18 cellular contexts compared by ENCODE assay signal in the genomic region with DNA sequence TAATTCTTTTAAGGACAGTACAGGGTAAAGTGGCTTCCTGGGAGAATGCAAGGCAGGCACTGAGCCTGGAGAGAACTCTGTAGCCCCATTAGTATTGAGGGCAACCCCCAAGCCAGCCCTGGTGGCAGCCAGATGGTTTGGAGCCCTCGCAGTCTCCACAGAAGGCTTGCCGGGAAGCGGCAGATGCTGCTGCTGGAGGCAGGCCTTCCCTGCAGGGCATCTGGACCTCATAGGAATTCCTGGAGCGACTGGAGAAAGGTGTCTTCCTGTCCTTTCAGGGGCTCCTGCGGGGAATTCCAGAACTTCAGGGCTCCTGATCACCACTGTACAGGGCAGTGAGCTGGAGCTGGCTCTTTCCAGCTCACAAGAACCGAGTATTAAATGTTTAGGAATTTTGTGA.
"Had no signal": no experiment of that assay in that cellular context is flagged by ENCODE, and none has a peak within 500 bp of the region (broad histone marks: within the 10 kb centered on the region; RNA-seq: fewer than 3 reads in every experiment).

No MANE protein-coding gene starts in this region.

- H3K36me3 Mint-ChIP-seq: brain had no signal

- H3K27ac ChIP-seq: foreskin keratinocyte, lower lobe of right lung, ovary, thyroid gland had no signal

- H3K4me1 ChIP-seq: foreskin keratinocyte, thyroid gland had no signal

- H3K4me3 Mint-ChIP-seq: activated CD4-positive, alpha-beta T cell treated with anti-CD3 and anti-CD28 coated beads, Interleukin-2, amount 10 ng/mL, durations not matched to agents 24 days and 14 days; activated CD8-positive, alpha-beta T cell treated with anti-CD3 and anti-CD28 coated beads, Interleukin-2, amount 10 ng/mL, durations not matched to agents 7 days and 5 days; activated naive CD8-positive, alpha-beta T cell treated with anti-CD3 and anti-CD28 coated beads, Interleukin-2, amount 10 ng/mL, durations not matched to agents 7 days and 5 days; activated T-cell treated with anti-CD3 and anti-CD28 coated beads, Interleukin-2, amount 50 U/mL, for 72 hours; brain; central memory CD8-positive, alpha-beta T cell; T-helper 1 cell treated with Interleukin-12 subunit alpha and Interleukin-12 subunit beta and Interleukin-4 antibody, amounts not matched to agents 30 μg/mL and 1 μg/mL, for 36 hours had no signal

- H3K27ac Mint-ChIP-seq: activated CD4-positive, alpha-beta T cell treated with anti-CD3 and anti-CD28 coated beads, Interleukin-2, amount 10 ng/mL, durations not matched to agents 24 days and 14 days; activated CD8-positive, alpha-beta T cell treated with anti-CD3 and anti-CD28 coated beads, Interleukin-2, amount 10 ng/mL, durations not matched to agents 7 days and 5 days; activated naive CD8-positive, alpha-beta T cell treated with anti-CD3 and anti-CD28 coated beads, Interleukin-2, amount 10 ng/mL, durations not matched to agents 7 days and 5 days; activated T-cell treated with anti-CD3 and anti-CD28 coated beads, Interleukin-2, amount 50 U/mL, for 72 hours; T-helper 1 cell treated with Interleukin-12 subunit alpha and Interleukin-12 subunit beta and Interleukin-4 antibody, amounts not matched to agents 30 μg/mL and 1 μg/mL, for 36 hours had no signal

- H3K36me3 ChIP-seq: lower lobe of right lung, ovary, thyroid gland had no signal

- DNase-seq: activated CD4-positive, alpha-beta T cell treated with anti-CD3 and anti-CD28 coated beads, Interleukin-2, amount 10 ng/mL, durations not matched to agents 24 days and 14 days; activated CD4-positive, CD25-positive, alpha-beta regulatory T cell; activated CD8-positive, alpha-beta memory T cell treated with anti-CD3 and anti-CD28 coated beads, Interleukin-2, amount 50 U/mL, for 4 hours; activated CD8-positive, alpha-beta T cell treated with anti-CD3 and anti-CD28 coated beads, Interleukin-2, amount 10 ng/mL, durations not matched to agents 7 days and 5 days; activated gamma-delta T cell treated with Interleukin-2 at 50 U/mL for 16 hours; activated naive CD8-positive, alpha-beta T cell treated with anti-CD3 and anti-CD28 coated beads, Interleukin-2, amount 10 ng/mL, durations not matched to agents 7 days and 5 days; activated T-cell treated with anti-CD3 and anti-CD28 coated beads, Interleukin-2, amount 50 U/mL, for 72 hours; cortex of kidney; effector CD4-positive, alpha-beta T cell; foreskin keratinocyte; left colon; lower lobe of right lung; ovary; thyroid gland had no signal

- H3K4me3 ChIP-seq: lower lobe of right lung, ovary, thyroid gland had no signal

- H3K9me3 ChIP-seq: lower lobe of right lung, ovary, thyroid gland had no signal

- H3K9me3 Mint-ChIP-seq: activated CD4-positive, alpha-beta T cell treated with anti-CD3 and anti-CD28 coated beads, Interleukin-2, amount 10 ng/mL, durations not matched to agents 24 days and 14 days; activated naive CD8-positive, alpha-beta T cell treated with anti-CD3 and anti-CD28 coated beads, Interleukin-2, amount 10 ng/mL, durations not matched to agents 7 days and 5 days; activated T-cell treated with anti-CD3 and anti-CD28 coated beads, Interleukin-2, amount 50 U/mL, for 72 hours; central memory CD8-positive, alpha-beta T cell; T-helper 1 cell treated with Interleukin-12 subunit alpha and Interleukin-12 subunit beta and Interleukin-4 antibody, amounts not matched to agents 30 μg/mL and 1 μg/mL, for 36 hours had no signal

- H3K27me3 Mint-ChIP-seq: activated CD4-positive, alpha-beta T cell treated with anti-CD3 and anti-CD28 coated beads, Interleukin-2, amount 10 ng/mL, durations not matched to agents 24 days and 14 days; activated naive CD8-positive, alpha-beta T cell treated with anti-CD3 and anti-CD28 coated beads, Interleukin-2, amount 10 ng/mL, durations not matched to agents 7 days and 5 days; central memory CD8-positive, alpha-beta T cell had no signal

- ATAC-seq: activated CD8-positive, alpha-beta T cell treated with anti-CD3 and anti-CD28 coated beads, Interleukin-2, amount 10 ng/mL, durations not matched to agents 7 days and 5 days; activated T-cell treated with anti-CD3 and anti-CD28 coated beads, Interleukin-2, amount 50 U/mL, for 72 hours; foreskin keratinocyte; left colon; lower lobe of right lung; sciatic nerve had no signal

- H3K27me3 ChIP-seq: ovary, thyroid gland had no signal
